20 cellular contexts compared by ENCODE assay signal in genomic region chr4:142098380-142098779, GRCh38.
"Had no signal": no experiment of that assay in that cellular context is flagged by ENCODE, and none has a peak within 500 bp of the region (broad histone marks: within the 10 kb centered on the region; RNA-seq: fewer than 3 reads in every experiment).

No MANE protein-coding gene starts in this region.

- H3K27ac ChIP-seq: coronary artery, dorsolateral prefrontal cortex, esophagus muscularis mucosa, gastroesophageal sphincter, pancreas, stomach, thoracic aorta, transverse colon had no signal

- H3K27ac Mint-ChIP-seq: naive B cell, nephron, progenitor cell of endocrine pancreas had no signal

- H3K4me3 Mint-ChIP-seq: naive B cell, nephron had no signal

- DNase-seq: dorsolateral prefrontal cortex; effector CD8-positive, alpha-beta T cell; kidney; left colon; left ventricle myocardium superior; naive B cell; occipital lobe; pancreas; right cardiac atrium; small intestine; stimulated activated CD4-positive, alpha-beta T cell treated with anti-CD3 and anti-CD28 coated beads, Interleukin-12 subunit alpha, Interleukin-12 subunit beta, amount 100 ng/mL, for 4 hours; stomach; substantia nigra; transverse colon had no signal

- H3K27me3 Mint-ChIP-seq: naive B cell, progenitor cell of endocrine pancreas had no signal

- ATAC-seq: gastroesophageal sphincter, left colon, left ventricle myocardium superior, pancreas, right cardiac atrium had no signal

- H3K36me3 Mint-ChIP-seq: naive B cell had no signal

- H3K9me3 Mint-ChIP-seq: naive B cell, nephron had no signal

- H3K4me1 Mint-ChIP-seq: naive B cell had no signal
